ENCODE assay signal across 28 cellular contexts in the genomic region with DNA sequence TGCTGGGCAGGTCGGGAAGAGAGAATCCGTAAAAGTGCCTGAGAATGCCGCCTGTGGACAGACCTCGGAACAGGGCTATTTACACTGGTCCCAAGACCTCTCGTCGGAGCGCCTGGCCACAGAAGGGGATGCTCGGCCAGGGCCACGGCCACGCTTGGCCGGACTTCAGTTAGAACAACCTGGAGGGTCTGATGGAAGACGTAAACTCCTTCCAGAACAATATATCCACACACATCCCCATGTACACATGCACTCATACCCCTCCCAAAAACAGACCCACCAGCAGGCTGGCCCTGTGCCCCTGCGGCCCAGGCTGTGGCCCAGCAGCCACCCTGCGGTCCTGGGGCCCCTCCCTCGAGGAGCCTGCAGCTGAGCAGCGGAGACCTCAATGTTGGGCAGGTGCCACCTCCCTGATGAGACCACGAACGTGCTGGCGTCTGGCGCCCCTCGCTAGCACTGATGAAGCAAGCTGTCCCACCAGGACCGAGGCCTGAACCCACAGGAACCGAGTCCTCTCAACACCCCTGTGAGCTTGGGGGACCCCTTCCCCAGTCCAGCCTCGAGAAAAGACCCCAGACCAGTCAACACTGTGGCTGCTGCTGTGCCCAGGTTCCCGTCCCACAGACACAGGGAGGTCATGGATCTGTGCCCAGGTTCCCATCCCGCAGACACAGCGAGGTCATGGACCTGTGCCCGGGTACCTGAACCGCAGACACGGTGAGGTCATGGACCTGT. TPM values are rescaled to one million over a fixed set of nuclear protein-coding genes. Genes with fewer than 3 reads are reported as not detected.
"Had no signal": no experiment of that assay in that cellular context is flagged by ENCODE, and none has a peak within 500 bp of the region (broad histone marks: within the 10 kb centered on the region; RNA-seq: fewer than 3 reads in every experiment).

No MANE protein-coding gene starts in this region.

- H3K27ac ChIP-seq: esophagus squamous epithelium, heart right ventricle, left ventricle myocardium inferior, pancreas, sigmoid colon, stomach, thyroid gland had no signal

- H3K4me3 ChIP-seq: esophagus squamous epithelium, heart right ventricle, left ventricle myocardium inferior, mucosa of descending colon, pancreas, sigmoid colon, stomach, thyroid gland had no signal

- H3K9me3 ChIP-seq: esophagus squamous epithelium, heart right ventricle, left ventricle myocardium inferior, mucosa of descending colon, pancreas, sigmoid colon, stomach, thyroid gland had no signal

- H3K36me3 Mint-ChIP-seq: mesothelial cell of epicardium; naive B cell; stimulated activated effector memory CD8-positive, alpha-beta T cell treated with anti-CD3 and anti-CD28 coated beads, Interleukin-12 subunit alpha, Interleukin-12 subunit beta, amount 100 ng/mL, for 72 hours; type B pancreatic cell had no signal

- H3K4me1 ChIP-seq: esophagus squamous epithelium, heart right ventricle, left ventricle myocardium inferior, pancreas, sigmoid colon, stomach, thyroid gland had no signal

- DNase-seq: cortex of kidney; effector memory CD8-positive, alpha-beta T cell; erythroblast; esophagus squamous epithelium; foreskin melanocyte; heart right ventricle; hippocampal formation; kidney glomerular epithelial cell; left colon; left ventricle myocardium inferior; mesenchymal stem cell; naive B cell; nephron progenitor cell; occipital lobe; sigmoid colon; stimulated activated CD4-positive, alpha-beta T cell treated with anti-CD3 and anti-CD28 coated beads, Interleukin-2, amount 100 ng/mL, for 24 hours; stimulated activated CD4-positive, alpha-beta T cell treated with anti-CD3 and anti-CD28 coated beads, Interleukin-4, amount 100 ng/mL, for 24 hours; stimulated activated naive CD4-positive, alpha-beta T cell treated with Interleukin-2 at 50 U/mL for 16 hours; stomach; thyroid gland had no signal

- H3K4me1 Mint-ChIP-seq: mesothelial cell of epicardium had no signal

- H3K9me3 Mint-ChIP-seq: mesothelial cell of epicardium; nephron progenitor cell; stimulated activated effector memory CD8-positive, alpha-beta T cell treated with anti-CD3 and anti-CD28 coated beads, Interleukin-12 subunit alpha, Interleukin-12 subunit beta, amount 100 ng/mL, for 72 hours; type B pancreatic cell had no signal

- H3K27me3 ChIP-seq: pancreas, sigmoid colon, thyroid gland had no signal

- ATAC-seq: effector memory CD8-positive, alpha-beta T cell; left colon; mucosa of descending colon; pancreas; stimulated activated effector memory CD8-positive, alpha-beta T cell treated with anti-CD3 and anti-CD28 coated beads, Interleukin-12 subunit alpha, Interleukin-12 subunit beta, amount 100 ng/mL, for 72 hours had no signal

- H3K4me3 Mint-ChIP-seq: effector memory CD8-positive, alpha-beta T cell; mesothelial cell of epicardium; nephron progenitor cell; stimulated activated effector memory CD8-positive, alpha-beta T cell treated with anti-CD3 and anti-CD28 coated beads, Interleukin-12 subunit alpha, Interleukin-12 subunit beta, amount 100 ng/mL, for 72 hours; type B pancreatic cell had no signal

- H3K27ac Mint-ChIP-seq: effector memory CD8-positive, alpha-beta T cell; nephron progenitor cell; progenitor cell of endocrine pancreas had no signal

- H3K27me3 Mint-ChIP-seq: progenitor cell of endocrine pancreas, type B pancreatic cell had no signal

- H3K36me3 ChIP-seq: esophagus squamous epithelium, heart right ventricle, left ventricle myocardium inferior, pancreas, sigmoid colon, stomach, thyroid gland had no signal

RNA-seq across cellular contexts. Expression of a gene that starts 8.9 kb away (rescaled TPM):
- total RNA-seq: skeletal muscle tissue, subcutaneous adipose tissue had no signal
